ENCODE assay signal across 15 cellular contexts in genomic region chr3:73018790-73019441, GRCh38.
"Had no signal": no experiment of that assay in that cellular context is flagged by ENCODE, and none has a peak within 500 bp of the region (broad histone marks: within the 10 kb centered on the region; RNA-seq: fewer than 3 reads in every experiment).

No MANE protein-coding gene starts in this region.

- H3K27me3 Mint-ChIP-seq: activated B cell treated with CpG ODN at 0.5 μM for 24 hours; activated naive CD8-positive, alpha-beta T cell treated with anti-CD3 and anti-CD28 coated beads, Interleukin-2, amount 10 ng/mL, durations not matched to agents 7 days and 5 days; dendritic cell treated with granulocyte-macrophage colony-stimulating factor and Interleukin-4, amounts not matched to agents 40 ng/mL and 50 ng/mL, for 4 days; naive thymus-derived CD8-positive, alpha-beta T cell; stimulated activated naive B cell treated with anti-CD40 and anti-IgM and Interleukin-4, amounts not matched to agents 10 μg/mL and 1 μg/mL and 100 μg/mL, for 72 hours had no signal

- H3K27ac ChIP-seq: left ventricle myocardium inferior, transverse colon had no signal

- H3K4me3 Mint-ChIP-seq: activated B cell treated with CpG ODN at 0.5 μM for 24 hours; activated naive CD8-positive, alpha-beta T cell treated with anti-CD3 and anti-CD28 coated beads, Interleukin-2, amount 10 ng/mL, durations not matched to agents 7 days and 5 days; dendritic cell treated with granulocyte-macrophage colony-stimulating factor and Interleukin-4, amounts not matched to agents 40 ng/mL and 50 ng/mL, for 4 days; stimulated activated naive B cell treated with anti-CD40 and anti-IgM and Interleukin-4, amounts not matched to agents 10 μg/mL and 1 μg/mL and 100 μg/mL, for 72 hours; T-helper 1 cell treated with Interleukin-12 subunit alpha and Interleukin-12 subunit beta and Interleukin-4 antibody, amounts not matched to agents 30 μg/mL and 1 μg/mL, for 36 hours had no signal

- H3K36me3 ChIP-seq: left ventricle myocardium inferior, transverse colon had no signal

- FAIRE-seq: bronchial epithelial cell, TTC549 had no signal

- H3K27me3 ChIP-seq: transverse colon had no signal

- H3K4me3 ChIP-seq: left ventricle myocardium inferior, mucosa of descending colon, transverse colon had no signal

- H3K9me3 ChIP-seq: left ventricle myocardium inferior, mucosa of descending colon, transverse colon had no signal

- ATAC-seq: mucosa of descending colon; naive thymus-derived CD8-positive, alpha-beta T cell; stimulated activated naive B cell treated with anti-CD40 and anti-IgM and Interleukin-4, amounts not matched to agents 10 μg/mL and 1 μg/mL and 100 μg/mL, for 72 hours had no signal

- H3K9me3 Mint-ChIP-seq: activated B cell treated with CpG ODN at 0.5 μM for 24 hours; activated naive CD8-positive, alpha-beta T cell treated with anti-CD3 and anti-CD28 coated beads, Interleukin-2, amount 10 ng/mL, durations not matched to agents 7 days and 5 days; dendritic cell treated with granulocyte-macrophage colony-stimulating factor and Interleukin-4, amounts not matched to agents 40 ng/mL and 50 ng/mL, for 4 days; naive thymus-derived CD8-positive, alpha-beta T cell; stimulated activated naive B cell treated with anti-CD40 and anti-IgM and Interleukin-4, amounts not matched to agents 10 μg/mL and 1 μg/mL and 100 μg/mL, for 72 hours; T-helper 1 cell treated with Interleukin-12 subunit alpha and Interleukin-12 subunit beta and Interleukin-4 antibody, amounts not matched to agents 30 μg/mL and 1 μg/mL, for 36 hours had no signal

- DNase-seq: activated B cell treated with CpG ODN at 0.5 μM for 24 hours; activated naive CD8-positive, alpha-beta T cell treated with anti-CD3 and anti-CD28 coated beads, Interleukin-2, amount 10 ng/mL, durations not matched to agents 7 days and 5 days; aorta; effector memory CD4-positive, alpha-beta T cell; foreskin melanocyte; left ventricle myocardium inferior; mucosa of descending colon; naive thymus-derived CD8-positive, alpha-beta T cell; stimulated activated CD4-positive, alpha-beta T cell treated with anti-CD3 and anti-CD28 coated beads, Interleukin-2, amount 100 ng/mL, for 48 hours; stimulated activated naive B cell treated with anti-CD40 and anti-IgM and Interleukin-4, amounts not matched to agents 10 μg/mL and 1 μg/mL and 100 μg/mL, for 72 hours; transverse colon had no signal

- H3K27ac Mint-ChIP-seq: activated B cell treated with CpG ODN at 0.5 μM for 24 hours; activated naive CD8-positive, alpha-beta T cell treated with anti-CD3 and anti-CD28 coated beads, Interleukin-2, amount 10 ng/mL, durations not matched to agents 7 days and 5 days; dendritic cell treated with granulocyte-macrophage colony-stimulating factor and Interleukin-4, amounts not matched to agents 40 ng/mL and 50 ng/mL, for 4 days; stimulated activated naive B cell treated with anti-CD40 and anti-IgM and Interleukin-4, amounts not matched to agents 10 μg/mL and 1 μg/mL and 100 μg/mL, for 72 hours; T-helper 1 cell treated with Interleukin-12 subunit alpha and Interleukin-12 subunit beta and Interleukin-4 antibody, amounts not matched to agents 30 μg/mL and 1 μg/mL, for 36 hours had no signal
